Comparison of ENCODE assay signal across 18 cellular contexts in the genomic region with DNA sequence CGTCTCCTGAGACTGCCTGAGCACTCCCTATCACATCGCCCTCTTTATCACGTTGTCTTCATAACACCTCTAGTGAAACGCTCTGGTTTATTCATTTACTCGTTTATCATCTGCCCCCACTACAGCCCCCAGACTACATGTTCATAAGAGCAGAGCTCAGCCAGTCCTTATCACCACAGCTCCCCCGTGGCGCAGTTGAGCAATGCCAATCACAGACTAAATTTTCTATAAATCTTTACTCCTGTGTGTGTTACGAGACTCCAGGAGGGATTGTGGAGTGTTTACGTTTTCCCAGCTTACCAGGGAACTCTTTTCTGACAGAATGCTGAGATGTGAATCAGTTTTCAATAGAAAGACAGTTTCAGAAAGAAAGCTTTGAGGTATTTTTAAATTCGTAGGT.
DNase-seq lines count a peak whose midpoint lies in the region; ATAC-seq and TF ChIP-seq lines count a peak whose summit lies in the region.
"Had no signal": no experiment of that assay in that cellular context is flagged by ENCODE, and none has a peak within 500 bp of the region (broad histone marks: within the 10 kb centered on the region; RNA-seq: fewer than 3 reads in every experiment).

No MANE protein-coding gene starts in this region.

- H3K4me1 Mint-ChIP-seq in T-helper 2 cell treated with Interferon-gamma antibody and Interleukin-4, amounts not matched to agents 5 μg/mL and 100 μg/mL, for 36 hours (ENCODE audit: low read depth), result no peaks in the 10 kb centered on the region
- H3K4me1 Mint-ChIP-seq in activated naive CD8-positive, alpha-beta T cell treated with anti-CD3 and anti-CD28 coated beads, Interleukin-2, amount 50 U/mL, for 24 hours, result no peaks in the 10 kb centered on the region
- H3K4me1 Mint-ChIP-seq: CD4-positive, alpha-beta memory T cell had no signal

- no peaks in the 10 kb centered on the region for H3K9me3 ChIP-seq in BE2C
- no peaks in the 10 kb centered on the region for H3K9me3 ChIP-seq in Panc1 (ENCODE audit: control insufficient read depth, insufficient read depth, low read depth, low read length)
- no peaks in the 10 kb centered on the region for H3K9me3 ChIP-seq in left lung
- H3K9me3 ChIP-seq: BLaER1 treated with 17β-estradiol and CSF1 and Interleukin-3, amounts not matched to agents 10 nM and 100 nM had no signal

- peaks cover 12% of the 10 kb centered on the region for H3K4me1 ChIP-seq in BE2C
- H3K4me1 ChIP-seq in Panc1 (ENCODE audit: control insufficient read depth, insufficient read depth, low read length), result no peaks in the 10 kb centered on the region
- no peaks in the 10 kb centered on the region for H3K4me1 ChIP-seq in left lung
- H3K4me1 ChIP-seq: BLaER1 treated with 17β-estradiol and CSF1 and Interleukin-3, amounts not matched to agents 10 nM and 100 nM had no signal

- H3K27me3 Mint-ChIP-seq in T-helper 2 cell treated with Interferon-gamma antibody and Interleukin-4, amounts not matched to agents 5 μg/mL and 100 μg/mL, for 36 hours (ENCODE audit: low read depth), result no peaks in the 10 kb centered on the region
- peaks cover 2% of the 10 kb centered on the region for H3K27me3 Mint-ChIP-seq in activated naive CD8-positive, alpha-beta T cell treated with anti-CD3 and anti-CD28 coated beads, Interleukin-2, amount 50 U/mL, for 24 hours

- peak overlapping the region; percentile 29 for H3K4me3 ChIP-seq in BE2C (ENCODE audit: low read depth, low read length)
- H3K4me3 ChIP-seq in Panc1 (ENCODE audit: low read depth in 2 of 2, low read length in 2 of 2), result no peak overlapping the region
- H3K4me3 ChIP-seq in left lung, result no peak overlapping the region
- H3K4me3 ChIP-seq: BLaER1 treated with 17β-estradiol and CSF1 and Interleukin-3, amounts not matched to agents 10 nM and 100 nM; GM12878 had no signal

- H3K27me3 ChIP-seq in BE2C (no peaks in the 10 kb centered on the region), Panc1 (ENCODE audit: control insufficient read depth, insufficient read depth, low read length) (no peaks in the 10 kb centered on the region), left lung (no peaks in the 10 kb centered on the region)
- H3K27me3 ChIP-seq: BLaER1 treated with 17β-estradiol and CSF1 and Interleukin-3, amounts not matched to agents 10 nM and 100 nM had no signal

- H3K36me3 ChIP-seq in BE2C (peaks cover 2% of the 10 kb centered on the region; the same call in 1 of the 2 replicates), Panc1 (ENCODE audit: control insufficient read depth, insufficient read depth, low read length) (no peaks in the 10 kb centered on the region), left lung (no peaks in the 10 kb centered on the region)
- H3K36me3 ChIP-seq: BLaER1 treated with 17β-estradiol and CSF1 and Interleukin-3, amounts not matched to agents 10 nM and 100 nM had no signal

- POLR2A ChIA-PET in Panc1 (lab: Charles Lee), result no interaction called here

- H3K27ac ChIP-seq in Panc1 (ENCODE audit: low read length) (no peak overlapping the region), left lung (no peak overlapping the region)
- H3K27ac ChIP-seq: BLaER1 treated with 17β-estradiol and CSF1 and Interleukin-3, amounts not matched to agents 10 nM and 100 nM had no signal

- no peak overlapping the region for H3K27ac Mint-ChIP-seq in T-helper 2 cell treated with Interferon-gamma antibody and Interleukin-4, amounts not matched to agents 5 μg/mL and 100 μg/mL, for 36 hours
- no peak overlapping the region for H3K27ac Mint-ChIP-seq in activated naive CD8-positive, alpha-beta T cell treated with anti-CD3 and anti-CD28 coated beads, Interleukin-2, amount 50 U/mL, for 24 hours
- H3K27ac Mint-ChIP-seq: CD4-positive, alpha-beta memory T cell had no signal

- H3K36me3 Mint-ChIP-seq in T-helper 2 cell treated with Interferon-gamma antibody and Interleukin-4, amounts not matched to agents 5 μg/mL and 100 μg/mL, for 36 hours (ENCODE audit: low read depth), result no peaks in the 10 kb centered on the region
- no peaks in the 10 kb centered on the region for H3K36me3 Mint-ChIP-seq in activated naive CD8-positive, alpha-beta T cell treated with anti-CD3 and anti-CD28 coated beads, Interleukin-2, amount 50 U/mL, for 24 hours (ENCODE audit: low read depth)
- H3K36me3 Mint-ChIP-seq: CD4-positive, alpha-beta memory T cell had no signal

- in situ Hi-C loops in Panc1 (cut with HindIII; ENCODE audit: low pct_unique_long_range_greater_than_20kb, low sequenced_read_pairs), result no loop called here

- H3K9me3 Mint-ChIP-seq in T-helper 2 cell treated with Interferon-gamma antibody and Interleukin-4, amounts not matched to agents 5 μg/mL and 100 μg/mL, for 36 hours, result no peaks in the 10 kb centered on the region
- peaks cover 3% of the 10 kb centered on the region for H3K9me3 Mint-ChIP-seq in activated naive CD8-positive, alpha-beta T cell treated with anti-CD3 and anti-CD28 coated beads, Interleukin-2, amount 50 U/mL, for 24 hours
- H3K9me3 Mint-ChIP-seq: CD4-positive, alpha-beta memory T cell had no signal

- ATAC-seq in Panc1, result 0 out of 2 replicates have a peak, but pooled peaks have one; percentile 45
- peak; percentile 66 for ATAC-seq in left lung
- ATAC-seq in activated naive CD8-positive, alpha-beta T cell treated with anti-CD3 and anti-CD28 coated beads, Interleukin-2, amount 50 U/mL, for 24 hours, result no peak
- ATAC-seq: GM12878 had no signal

- CTCF ChIA-PET in Panc1 (lab: Charles Lee), result no interaction called here

- BruUV-seq in Panc1 (replicated peaks; lab: Mats Ljungman, UMichigan), result no TSS peak

- no peak overlapping the region for H3K4me3 Mint-ChIP-seq in T-helper 2 cell treated with Interferon-gamma antibody and Interleukin-4, amounts not matched to agents 5 μg/mL and 100 μg/mL, for 36 hours
- no peak overlapping the region for H3K4me3 Mint-ChIP-seq in activated naive CD8-positive, alpha-beta T cell treated with anti-CD3 and anti-CD28 coated beads, Interleukin-2, amount 50 U/mL, for 24 hours
- H3K4me3 Mint-ChIP-seq: CD4-positive, alpha-beta memory T cell had no signal

- DNase-seq in BE2C (peak; percentile 43), NCI-H128 (lab: John Stamatoyannopoulos, UW; ENCODE audit: unreplicated experiment) (peak; percentile 8), Panc1 (ENCODE audit: low read depth, low spot score) (no peak), left lung (no peak), MV-4-11 (lab: John Stamatoyannopoulos, UW) (no peak)
- DNase-seq in T-helper 2 cell treated with Interferon-gamma antibody and Interleukin-4, amounts not matched to agents 5 μg/mL and 100 μg/mL, for 36 hours (ENCODE audit: low spot score), result no peak
- no peak for DNase-seq in activated naive CD8-positive, alpha-beta T cell treated with anti-CD3 and anti-CD28 coated beads, Interleukin-2, amount 50 U/mL, for 24 hours
- DNase-seq: DND-41, H7, KBM-7, NCI-H1092 treated with DMSO at 0.1 percent for 48 hours, NCI-H2029 treated with DMSO at 0.1 percent for 48 hours, NCI-H2171 treated with DMSO at 0.1 percent for 48 hours, NCI-H446 treated with DMSO at 0.1 percent for 48 hours, NCI-H526 treated with DMSO at 0.1 percent for 48 hours had no signal

- TF ChIP-seq CTCF in BE2C (IDR thresholded peaks at IDR 0.05; ENCODE audit: low read depth, low read length) (peak; percentile 48), Panc1 (IDR thresholded peaks at IDR 0.05) (peak; percentile 24; the same call in 1 of the 2 replicates), left lung (IDR thresholded peaks at IDR 0.05) (no peak)

- intact Hi-C loops in Panc1 (cut with micrococcal nuclease; ENCODE audit: unreplicated experiment) (no loop called here), left lung (cut with DNase I) (no loop called here)

Comparison
In these comparisons a context has a peak if more than half of its experiments do, and no peak if none do; other contexts are left out.
1. DNase-seq: peak in BE2C (single experiment) and NCI-H128 (single experiment); none in Panc1 (single experiment), left lung (0 of 2), T-helper 2 cell treated with Interferon-gamma antibody and Interleukin-4, amounts not matched to agents 5 μg/mL and 100 μg/mL, for 36 hours (single experiment), activated naive CD8-positive, alpha-beta T cell treated with anti-CD3 and anti-CD28 coated beads, Interleukin-2, amount 50 U/mL, for 24 hours (single experiment) and MV-4-11 (single experiment).
2. CTCF ChIP-seq: peak in BE2C (single experiment) and Panc1 (single experiment); none in left lung (0 of 2).